Comparison of ENCODE assay signal across 20 cellular contexts in the genomic region with DNA sequence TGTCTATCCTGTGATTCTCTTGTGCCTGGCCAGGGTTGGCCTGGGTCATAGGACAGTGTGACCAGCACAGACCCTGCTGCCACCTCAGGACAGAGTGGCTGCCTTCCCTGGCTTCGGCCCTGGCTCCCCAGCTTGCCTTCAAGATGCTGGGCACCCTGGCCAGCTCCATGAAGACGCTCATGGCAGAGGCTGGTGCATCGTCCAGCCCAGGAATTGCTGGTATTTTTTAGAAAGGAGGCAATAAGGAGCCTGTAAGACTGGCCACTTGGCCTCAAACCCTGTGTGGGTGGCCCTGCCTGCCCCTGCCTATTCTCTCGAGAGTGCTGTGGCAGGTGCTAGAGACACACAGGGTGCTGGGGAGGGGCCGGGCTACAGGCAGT.
"Had no signal": no experiment of that assay in that cellular context is flagged by ENCODE, and none has a peak within 500 bp of the region (broad histone marks: within the 10 kb centered on the region; RNA-seq: fewer than 3 reads in every experiment).

No MANE protein-coding gene starts in this region.

- H3K27me3 ChIP-seq: brain microvascular endothelial cell, upper lobe of left lung had no signal

- H3K4me1 ChIP-seq: upper lobe of left lung had no signal

- H3K36me3 ChIP-seq: brain microvascular endothelial cell, thoracic aorta, upper lobe of left lung had no signal

- ATAC-seq: activated CD4-positive, CD25-positive, alpha-beta regulatory T cell treated with anti-CD3 and anti-CD28 coated beads, Interleukin-2, amount 50 U/mL, for 24 hours; activated CD8-positive, alpha-beta T cell treated with anti-CD3 and anti-CD28 coated beads, Interleukin-2, amount 10 ng/mL, durations not matched to agents 7 days and 5 days; stimulated activated effector memory CD8-positive, alpha-beta T cell treated with anti-CD3 and anti-CD28 coated beads, Interleukin-12 subunit alpha, Interleukin-12 subunit beta, amount 100 ng/mL, for 72 hours had no signal

- H3K36me3 Mint-ChIP-seq: activated naive CD8-positive, alpha-beta T cell treated with anti-CD3 and anti-CD28 coated beads, Interleukin-2, amount 10 ng/mL, durations not matched to agents 7 days and 5 days; stimulated activated effector memory CD8-positive, alpha-beta T cell treated with anti-CD3 and anti-CD28 coated beads, Interleukin-12 subunit alpha, Interleukin-12 subunit beta, amount 100 ng/mL, for 72 hours had no signal

- H3K4me1 Mint-ChIP-seq: activated CD4-positive, alpha-beta T cell treated with anti-CD3 and anti-CD28 coated beads, Interleukin-2, amount 10 ng/mL, durations not matched to agents 7 days and 5 days; activated naive CD8-positive, alpha-beta T cell treated with anti-CD3 and anti-CD28 coated beads, Interleukin-2, amount 10 ng/mL, durations not matched to agents 7 days and 5 days; central memory CD8-positive, alpha-beta T cell; stimulated activated effector memory CD8-positive, alpha-beta T cell treated with anti-CD3 and anti-CD28 coated beads, Interleukin-12 subunit alpha, Interleukin-12 subunit beta, amount 100 ng/mL, for 72 hours had no signal

- H3K27ac Mint-ChIP-seq: activated CD4-positive, alpha-beta T cell treated with anti-CD3 and anti-CD28 coated beads, Interleukin-2, amount 10 ng/mL, durations not matched to agents 7 days and 5 days; activated CD8-positive, alpha-beta T cell treated with anti-CD3 and anti-CD28 coated beads, Interleukin-2, amount 10 ng/mL, durations not matched to agents 7 days and 5 days; activated naive CD8-positive, alpha-beta T cell treated with anti-CD3 and anti-CD28 coated beads, Interleukin-2, amount 10 ng/mL, durations not matched to agents 7 days and 5 days; progenitor cell of endocrine pancreas; stimulated activated effector memory CD8-positive, alpha-beta T cell treated with anti-CD3 and anti-CD28 coated beads, Interleukin-12 subunit alpha, Interleukin-12 subunit beta, amount 100 ng/mL, for 72 hours had no signal

- DNase-seq: activated CD4-positive, alpha-beta T cell treated with anti-CD3 and anti-CD28 coated beads, Interleukin-2, amount 10 ng/mL, durations not matched to agents 7 days and 5 days; activated CD8-positive, alpha-beta memory T cell treated with anti-CD3 and anti-CD28 coated beads, Interleukin-2, amount 50 U/mL, for 4 hours; activated CD8-positive, alpha-beta T cell treated with anti-CD3 and anti-CD28 coated beads, Interleukin-2, amount 10 ng/mL, durations not matched to agents 7 days and 5 days; activated gamma-delta T cell; activated naive CD8-positive, alpha-beta T cell treated with anti-CD3 and anti-CD28 coated beads, Interleukin-2, amount 10 ng/mL, durations not matched to agents 7 days and 5 days; activated T-cell treated with anti-CD3 and anti-CD28 coated beads, Interleukin-2, amount 50 U/mL, for 48 hours; anterior cingulate cortex; brain microvascular endothelial cell; cortex of kidney; effector CD4-positive, alpha-beta T cell; stimulated activated CD4-positive, alpha-beta T cell treated with anti-CD3 and anti-CD28 coated beads, Interleukin-4, amount 100 ng/mL, for 24 hours; T-helper 1 cell; T-helper 9 cell had no signal

- H3K4me3 ChIP-seq: skin epidermis, thoracic aorta, upper lobe of left lung had no signal

- H3K27ac ChIP-seq: brain microvascular endothelial cell, upper lobe of left lung had no signal

- H3K27me3 Mint-ChIP-seq: progenitor cell of endocrine pancreas had no signal

- H3K4me3 Mint-ChIP-seq: activated CD4-positive, alpha-beta T cell treated with anti-CD3 and anti-CD28 coated beads, Interleukin-2, amount 10 ng/mL, durations not matched to agents 7 days and 5 days; activated CD8-positive, alpha-beta T cell treated with anti-CD3 and anti-CD28 coated beads, Interleukin-2, amount 10 ng/mL, durations not matched to agents 7 days and 5 days; activated naive CD8-positive, alpha-beta T cell treated with anti-CD3 and anti-CD28 coated beads, Interleukin-2, amount 10 ng/mL, durations not matched to agents 7 days and 5 days; central memory CD8-positive, alpha-beta T cell; stimulated activated effector memory CD8-positive, alpha-beta T cell treated with anti-CD3 and anti-CD28 coated beads, Interleukin-12 subunit alpha, Interleukin-12 subunit beta, amount 100 ng/mL, for 72 hours had no signal
